1 cellular context compared by ENCODE assay signal in the genomic region with DNA sequence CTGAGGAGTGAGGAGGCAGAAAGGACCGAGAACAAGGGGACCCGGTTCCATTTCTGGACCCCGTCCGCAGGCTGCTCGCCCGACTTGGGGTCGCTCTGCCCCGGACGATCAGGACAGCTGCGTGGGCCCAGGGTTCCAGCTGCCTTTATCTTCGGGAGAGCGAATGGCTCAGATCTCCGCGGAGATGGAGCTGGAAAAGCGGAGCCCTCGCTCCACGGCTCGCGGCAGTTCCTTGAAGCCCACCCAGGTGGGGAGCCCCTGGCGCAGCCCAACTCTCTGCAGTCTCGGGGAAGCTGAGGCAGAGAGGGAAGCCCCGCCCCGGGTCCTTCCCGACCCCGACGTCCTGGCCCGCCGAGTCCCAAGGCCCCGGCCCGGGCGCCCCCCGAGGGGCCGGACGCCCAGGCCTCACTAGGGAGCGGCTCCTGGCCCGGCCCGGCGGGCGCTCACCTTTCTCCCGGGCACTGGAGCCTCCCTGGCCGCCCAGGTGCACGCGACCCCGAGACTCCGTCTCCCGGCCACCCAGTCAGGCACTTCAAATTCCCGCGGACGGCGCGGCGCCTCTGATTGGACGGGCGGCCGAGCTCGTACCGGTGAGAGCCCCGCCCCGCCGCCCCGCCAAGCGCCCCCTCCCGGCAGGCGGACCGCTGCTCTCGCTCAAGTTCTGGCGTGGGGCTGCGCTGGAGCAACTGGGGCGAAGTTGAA.
TF ChIP-seq lines count a peak whose summit lies in the region.

No MANE protein-coding gene starts in this region.

TF ChIP-seq in GM23338, 12 proteins besides CTCF, POLR2A, EP300 and RAD21 (continued from another document):
- TF ChIP-seq, protein P1, sequence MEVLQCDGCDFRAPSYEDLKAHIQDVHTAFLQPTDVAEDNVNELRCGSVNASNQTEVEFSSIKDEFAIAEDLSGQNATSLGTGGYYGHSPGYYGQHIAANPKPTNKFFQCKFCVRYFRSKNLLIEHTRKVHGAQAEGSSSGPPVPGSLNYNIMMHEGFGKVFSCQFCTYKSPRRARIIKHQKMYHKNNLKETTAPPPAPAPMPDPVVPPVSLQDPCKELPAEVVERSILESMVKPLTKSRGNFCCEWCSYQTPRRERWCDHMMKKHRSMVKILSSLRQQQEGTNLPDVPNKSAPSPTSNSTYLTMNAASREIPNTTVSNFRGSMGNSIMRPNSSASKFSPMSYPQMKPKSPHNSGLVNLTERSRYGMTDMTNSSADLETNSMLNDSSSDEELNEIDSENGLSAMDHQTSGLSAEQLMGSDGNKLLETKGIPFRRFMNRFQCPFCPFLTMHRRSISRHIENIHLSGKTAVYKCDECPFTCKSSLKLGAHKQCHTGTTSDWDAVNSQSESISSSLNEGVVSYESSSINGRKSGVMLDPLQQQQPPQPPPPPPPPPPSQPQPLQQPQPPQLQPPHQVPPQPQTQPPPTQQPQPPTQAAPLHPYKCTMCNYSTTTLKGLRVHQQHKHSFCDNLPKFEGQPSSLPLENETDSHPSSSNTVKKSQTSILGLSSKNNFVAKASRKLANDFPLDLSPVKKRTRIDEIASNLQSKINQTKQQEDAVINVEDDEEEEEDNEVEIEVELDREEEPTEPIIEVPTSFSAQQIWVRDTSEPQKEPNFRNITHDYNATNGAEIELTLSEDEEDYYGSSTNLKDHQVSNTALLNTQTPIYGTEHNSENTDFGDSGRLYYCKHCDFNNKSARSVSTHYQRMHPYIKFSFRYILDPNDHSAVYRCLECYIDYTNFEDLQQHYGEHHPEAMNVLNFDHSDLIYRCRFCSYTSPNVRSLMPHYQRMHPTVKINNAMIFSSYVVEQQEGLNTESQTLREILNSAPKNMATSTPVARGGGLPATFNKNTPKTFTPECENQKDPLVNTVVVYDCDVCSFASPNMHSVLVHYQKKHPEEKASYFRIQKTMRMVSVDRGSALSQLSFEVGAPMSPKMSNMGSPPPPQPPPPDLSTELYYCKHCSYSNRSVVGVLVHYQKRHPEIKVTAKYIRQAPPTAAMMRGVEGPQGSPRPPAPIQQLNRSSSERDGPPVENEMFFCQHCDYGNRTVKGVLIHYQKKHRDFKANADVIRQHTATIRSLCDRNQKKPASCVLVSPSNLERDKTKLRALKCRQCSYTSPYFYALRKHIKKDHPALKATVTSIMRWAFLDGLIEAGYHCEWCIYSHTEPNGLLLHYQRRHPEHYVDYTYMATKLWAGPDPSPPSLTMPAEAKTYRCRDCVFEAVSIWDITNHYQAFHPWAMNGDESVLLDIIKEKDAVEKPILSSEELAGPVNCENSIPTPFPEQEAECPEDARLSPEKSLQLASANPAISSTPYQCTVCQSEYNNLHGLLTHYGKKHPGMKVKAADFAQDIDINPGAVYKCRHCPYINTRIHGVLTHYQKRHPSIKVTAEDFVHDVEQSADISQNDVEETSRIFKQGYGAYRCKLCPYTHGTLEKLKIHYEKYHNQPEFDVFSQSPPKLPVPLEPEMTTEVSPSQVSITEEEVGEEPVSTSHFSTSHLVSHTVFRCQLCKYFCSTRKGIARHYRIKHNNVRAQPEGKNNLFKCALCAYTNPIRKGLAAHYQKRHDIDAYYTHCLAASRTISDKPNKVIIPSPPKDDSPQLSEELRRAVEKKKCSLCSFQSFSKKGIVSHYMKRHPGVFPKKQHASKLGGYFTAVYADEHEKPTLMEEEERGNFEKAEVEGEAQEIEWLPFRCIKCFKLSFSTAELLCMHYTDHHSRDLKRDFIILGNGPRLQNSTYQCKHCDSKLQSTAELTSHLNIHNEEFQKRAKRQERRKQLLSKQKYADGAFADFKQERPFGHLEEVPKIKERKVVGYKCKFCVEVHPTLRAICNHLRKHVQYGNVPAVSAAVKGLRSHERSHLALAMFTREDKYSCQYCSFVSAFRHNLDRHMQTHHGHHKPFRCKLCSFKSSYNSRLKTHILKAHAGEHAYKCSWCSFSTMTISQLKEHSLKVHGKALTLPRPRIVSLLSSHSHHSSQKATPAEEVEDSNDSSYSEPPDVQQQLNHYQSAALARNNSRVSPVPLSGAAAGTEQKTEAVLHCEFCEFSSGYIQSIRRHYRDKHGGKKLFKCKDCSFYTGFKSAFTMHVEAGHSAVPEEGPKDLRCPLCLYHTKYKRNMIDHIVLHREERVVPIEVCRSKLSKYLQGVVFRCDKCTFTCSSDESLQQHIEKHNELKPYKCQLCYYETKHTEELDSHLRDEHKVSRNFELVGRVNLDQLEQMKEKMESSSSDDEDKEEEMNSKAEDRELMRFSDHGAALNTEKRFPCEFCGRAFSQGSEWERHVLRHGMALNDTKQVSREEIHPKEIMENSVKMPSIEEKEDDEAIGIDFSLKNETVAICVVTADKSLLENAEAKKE (CRISPR knock-in tag; IDR thresholded peaks at IDR 0.05), result no peak
- TF ChIP-seq JUNB (IDR thresholded peaks at IDR 0.05; ENCODE audit: unreplicated experiment), result no peak
- TF ChIP-seq ZNF331 (CRISPR knock-in tag; IDR thresholded peaks at IDR 0.05; ENCODE audit: low read depth), result no peak
- TF ChIP-seq EZH2phosphoT487 (IDR thresholded peaks at IDR 0.05; ENCODE audit: unreplicated experiment), result no peak
